8 cellular contexts compared by ENCODE assay signal in the genomic region with DNA sequence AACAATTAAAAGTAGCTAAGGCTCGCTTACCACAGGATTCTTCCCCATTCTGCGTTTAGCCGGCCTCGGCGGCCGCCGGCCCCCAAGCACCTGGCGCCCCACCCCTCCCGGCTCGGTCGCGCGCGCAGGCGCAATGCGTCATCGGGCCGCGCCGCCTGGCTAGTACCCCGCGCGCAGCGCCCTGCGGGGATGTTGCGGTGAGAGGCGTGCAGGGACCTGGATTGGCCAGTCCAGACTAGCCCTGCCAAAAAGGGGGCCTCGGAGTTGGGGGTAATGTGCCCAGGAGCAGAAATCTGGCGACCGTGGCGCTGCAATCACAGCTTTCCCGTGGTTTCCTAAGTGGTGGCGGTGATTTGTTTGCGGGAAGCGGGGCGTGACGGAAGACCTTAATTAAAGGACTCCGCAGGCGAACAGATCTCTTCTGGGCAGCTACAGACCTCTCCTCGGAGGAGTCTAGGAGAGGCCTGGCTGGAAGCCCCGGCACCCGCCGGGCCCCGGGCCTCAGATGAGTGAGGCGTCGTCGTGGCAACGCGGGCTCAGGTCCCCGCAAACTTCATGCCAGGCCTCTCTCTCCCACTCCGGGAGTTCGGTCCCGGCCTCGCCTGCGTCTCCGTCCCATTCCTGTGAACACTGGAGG.
DNase-seq lines count a peak whose midpoint lies in the region; ATAC-seq and TF ChIP-seq lines count a peak whose summit lies in the region.

No MANE protein-coding gene starts in this region.

- peaks cover 12% of the 10 kb centered on the region for H3K4me1 ChIP-seq in DOHH2 (ENCODE audit: control insufficient read depth, low read length)

- H3K4me3 ChIP-seq in DOHH2 (ENCODE audit: low read length) = peak overlapping the region; percentile 90

- peak; percentile 85 for ATAC-seq in GM21737 (IDR thresholded peaks at IDR 0.05; ENCODE audit: unreplicated experiment)

- H4K20me1 ChIP-seq in DOHH2 (ENCODE audit: control insufficient read depth, insufficient read depth, low read depth, low read length) = no peaks in the 10 kb centered on the region

- H3K9me3 ChIP-seq in DOHH2 (ENCODE audit: control insufficient read depth, insufficient read depth, low read length) = no peaks in the 10 kb centered on the region

- TF ChIP-seq CTCF in DOHH2 (IDR thresholded peaks at IDR 0.05; ENCODE audit: low read depth, low read length, poor library complexity, severe bottlenecking) = no peak

- no peaks in the 10 kb centered on the region for H3K9me2 ChIP-seq in DOHH2 (replicated peaks; ENCODE audit: control insufficient read depth, low read length)

- H3F3A ChIP-seq in DOHH2 (ENCODE audit: control insufficient read depth, insufficient read depth) = no peaks in the 10 kb centered on the region

- peaks cover 7% of the 10 kb centered on the region; the same call in 1 of the 2 replicates for H3K79me2 ChIP-seq in DOHH2 (ENCODE audit: control insufficient read depth, low read length)

- peak overlapping the region; percentile 91 for H3K4me2 ChIP-seq in DOHH2 (ENCODE audit: low read length)

- no peaks in the 10 kb centered on the region; the same call in 1 of the 2 replicates for H3K27me3 ChIP-seq in DOHH2 (ENCODE audit: control insufficient read depth, low read length)

- H3K27ac ChIP-seq in DOHH2 (ENCODE audit: low read depth, low read length) = peak overlapping the region; percentile 38

- no peaks in the 10 kb centered on the region for H3K36me3 ChIP-seq in DOHH2 (ENCODE audit: control insufficient read depth, low read length)

- DNase-seq in KG1 (lab: John Stamatoyannopoulos, UW) = peak; percentile 51
- DNase-seq in SHP77 treated with DMSO at 0.1 percent for 48 hours (lab: John Stamatoyannopoulos, UW) = peak; percentile 30
- DNase-seq in activated naive CD4-positive, alpha-beta T cell treated with Interleukin-2 at 50 U/mL for 16 hours = peak; percentile 85
- peak; percentile 88 for DNase-seq in germinal center (ENCODE audit: low spot score)
- DNase-seq in nucleus accumbens (lab: John Stamatoyannopoulos, UW) = peak in 55 of 56 donors; percentile 5 to 87 (median 72)
- peak; percentile 82 for DNase-seq in superior temporal gyrus (ENCODE audit: extremely low spot score)

Comparison
In these comparisons a context has a peak if more than half of its experiments do, and no peak if none do; other contexts are left out.
1. Peak in every context shown above with its lines: DNase-seq, ATAC-seq, H3K4me3 ChIP-seq and H3K27ac ChIP-seq.
2. DNase-seq: peak in every context shown above with its lines; median percentile 88 in germinal center; 85 in activated naive CD4-positive, alpha-beta T cell treated with Interleukin-2 at 50 U/mL for 16 hours; 82 in superior temporal gyrus; 72 in nucleus accumbens; 51 in KG1; 30 in SHP77 treated with DMSO at 0.1 percent for 48 hours.